In the genomic region with DNA sequence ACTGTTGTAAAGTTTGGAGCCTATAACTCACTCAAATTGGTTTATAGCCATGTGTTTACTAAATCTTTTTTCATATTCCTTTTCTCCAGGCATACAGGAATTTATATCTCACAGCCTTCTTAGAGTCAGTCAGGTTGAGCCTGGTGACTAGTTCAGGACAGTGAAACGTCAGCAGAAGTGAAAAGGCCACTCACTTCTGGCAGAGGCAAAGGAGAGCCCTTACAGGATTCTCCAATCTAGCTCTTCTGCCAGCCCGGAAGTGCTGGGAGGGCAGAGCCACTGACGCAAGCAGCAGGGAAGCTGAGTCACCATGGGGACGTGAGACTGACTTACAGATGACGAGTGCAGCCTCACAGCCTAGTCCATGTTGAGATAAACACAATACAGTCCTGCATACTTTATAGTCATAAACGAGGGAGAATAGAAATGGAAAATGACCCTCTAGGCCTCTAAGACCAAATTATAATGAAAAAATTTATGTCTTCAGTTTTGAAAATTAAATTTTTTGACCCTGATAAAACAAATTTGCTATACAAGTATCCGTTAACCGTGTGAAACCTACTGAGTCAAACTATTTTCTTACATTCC, we compare ENCODE assay signal across 1 cellular context.
TF ChIP-seq lines count a peak whose summit lies in the region.

No MANE protein-coding gene starts in this region.

TF ChIP-seq in HepG2, 621 proteins besides CTCF, POLR2A, EP300 and RAD21 (continued from another document and continues in another):
- TF ChIP-seq, protein P1, sequence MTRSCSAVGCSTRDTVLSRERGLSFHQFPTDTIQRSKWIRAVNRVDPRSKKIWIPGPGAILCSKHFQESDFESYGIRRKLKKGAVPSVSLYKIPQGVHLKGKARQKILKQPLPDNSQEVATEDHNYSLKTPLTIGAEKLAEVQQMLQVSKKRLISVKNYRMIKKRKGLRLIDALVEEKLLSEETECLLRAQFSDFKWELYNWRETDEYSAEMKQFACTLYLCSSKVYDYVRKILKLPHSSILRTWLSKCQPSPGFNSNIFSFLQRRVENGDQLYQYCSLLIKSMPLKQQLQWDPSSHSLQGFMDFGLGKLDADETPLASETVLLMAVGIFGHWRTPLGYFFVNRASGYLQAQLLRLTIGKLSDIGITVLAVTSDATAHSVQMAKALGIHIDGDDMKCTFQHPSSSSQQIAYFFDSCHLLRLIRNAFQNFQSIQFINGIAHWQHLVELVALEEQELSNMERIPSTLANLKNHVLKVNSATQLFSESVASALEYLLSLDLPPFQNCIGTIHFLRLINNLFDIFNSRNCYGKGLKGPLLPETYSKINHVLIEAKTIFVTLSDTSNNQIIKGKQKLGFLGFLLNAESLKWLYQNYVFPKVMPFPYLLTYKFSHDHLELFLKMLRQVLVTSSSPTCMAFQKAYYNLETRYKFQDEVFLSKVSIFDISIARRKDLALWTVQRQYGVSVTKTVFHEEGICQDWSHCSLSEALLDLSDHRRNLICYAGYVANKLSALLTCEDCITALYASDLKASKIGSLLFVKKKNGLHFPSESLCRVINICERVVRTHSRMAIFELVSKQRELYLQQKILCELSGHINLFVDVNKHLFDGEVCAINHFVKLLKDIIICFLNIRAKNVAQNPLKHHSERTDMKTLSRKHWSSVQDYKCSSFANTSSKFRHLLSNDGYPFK (CRISPR knock-in tag; IDR thresholded peaks at IDR 0.05; ENCODE audit: borderline replicate concordance) = 0 out of 2 replicates have a peak, but pooled peaks have one; percentile 27
- TF ChIP-seq, protein P2, sequence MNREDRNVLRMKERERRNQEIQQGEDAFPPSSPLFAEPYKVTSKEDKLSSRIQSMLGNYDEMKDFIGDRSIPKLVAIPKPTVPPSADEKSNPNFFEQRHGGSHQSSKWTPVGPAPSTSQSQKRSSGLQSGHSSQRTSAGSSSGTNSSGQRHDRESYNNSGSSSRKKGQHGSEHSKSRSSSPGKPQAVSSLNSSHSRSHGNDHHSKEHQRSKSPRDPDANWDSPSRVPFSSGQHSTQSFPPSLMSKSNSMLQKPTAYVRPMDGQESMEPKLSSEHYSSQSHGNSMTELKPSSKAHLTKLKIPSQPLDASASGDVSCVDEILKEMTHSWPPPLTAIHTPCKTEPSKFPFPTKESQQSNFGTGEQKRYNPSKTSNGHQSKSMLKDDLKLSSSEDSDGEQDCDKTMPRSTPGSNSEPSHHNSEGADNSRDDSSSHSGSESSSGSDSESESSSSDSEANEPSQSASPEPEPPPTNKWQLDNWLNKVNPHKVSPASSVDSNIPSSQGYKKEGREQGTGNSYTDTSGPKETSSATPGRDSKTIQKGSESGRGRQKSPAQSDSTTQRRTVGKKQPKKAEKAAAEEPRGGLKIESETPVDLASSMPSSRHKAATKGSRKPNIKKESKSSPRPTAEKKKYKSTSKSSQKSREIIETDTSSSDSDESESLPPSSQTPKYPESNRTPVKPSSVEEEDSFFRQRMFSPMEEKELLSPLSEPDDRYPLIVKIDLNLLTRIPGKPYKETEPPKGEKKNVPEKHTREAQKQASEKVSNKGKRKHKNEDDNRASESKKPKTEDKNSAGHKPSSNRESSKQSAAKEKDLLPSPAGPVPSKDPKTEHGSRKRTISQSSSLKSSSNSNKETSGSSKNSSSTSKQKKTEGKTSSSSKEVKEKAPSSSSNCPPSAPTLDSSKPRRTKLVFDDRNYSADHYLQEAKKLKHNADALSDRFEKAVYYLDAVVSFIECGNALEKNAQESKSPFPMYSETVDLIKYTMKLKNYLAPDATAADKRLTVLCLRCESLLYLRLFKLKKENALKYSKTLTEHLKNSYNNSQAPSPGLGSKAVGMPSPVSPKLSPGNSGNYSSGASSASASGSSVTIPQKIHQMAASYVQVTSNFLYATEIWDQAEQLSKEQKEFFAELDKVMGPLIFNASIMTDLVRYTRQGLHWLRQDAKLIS (CRISPR knock-in tag; IDR thresholded peaks at IDR 0.05) = no peak
- TF ChIP-seq GFI1 (CRISPR knock-in tag; IDR thresholded peaks at IDR 0.05; ENCODE audit: borderline replicate concordance) (no peak), ZNF703 (CRISPR knock-in tag; IDR thresholded peaks at IDR 0.05; ENCODE audit: borderline replicate concordance) (no peak), FOXC1 (CRISPR knock-in tag; IDR thresholded peaks at IDR 0.05; ENCODE audit: borderline replicate concordance) (no peak), TFE3 (CRISPR knock-in tag; IDR thresholded peaks at IDR 0.05) (peak; percentile 68; the same call in 1 of the 2 replicates), SOX13 (IDR thresholded peaks at IDR 0.05) (no peak), SOX13 (CRISPR knock-in tag; conservative IDR thresholded peaks at IDR 0.05 in 1 of 2, IDR thresholded peaks at IDR 0.05 in 1 of 2) (peak in 1 of 2 experiments; percentile 59; a peak in 2 of 4 replicates), TRIM24 (CRISPR knock-in tag; IDR thresholded peaks at IDR 0.05) (no peak), MAFK (conservative IDR thresholded peaks at IDR 0.05 in 1 of 2, IDR thresholded peaks at IDR 0.05 in 1 of 2; ENCODE audit: low read length in 2 of 2) (peak; percentile 78 to 86), RFXANK (CRISPR knock-in tag; IDR thresholded peaks at IDR 0.05) (0 out of 2 replicates have a peak, but pooled peaks have one; percentile 44), ZNF20 (CRISPR knock-in tag; IDR thresholded peaks at IDR 0.05) (no peak), ASH2L (IDR thresholded peaks at IDR 0.05; ENCODE audit: insufficient read length, low read depth, low read length) (no peak), MTF1 (CRISPR knock-in tag; IDR thresholded peaks at IDR 0.05) (no peak), NONO (IDR thresholded peaks at IDR 0.05) (no peak), NONO (CRISPR knock-in tag; conservative IDR thresholded peaks at IDR 0.05) (no peak), DNMT1 (CRISPR knock-in tag; IDR thresholded peaks at IDR 0.05) (no peak), ZNF567 (CRISPR knock-in tag; IDR thresholded peaks at IDR 0.05; ENCODE audit: borderline replicate concordance) (no peak), AHR (CRISPR knock-in tag; IDR thresholded peaks at IDR 0.05) (no peak), GATA4 (IDR thresholded peaks at IDR 0.05; ENCODE audit: borderline replicate concordance, low read depth) (no peak), ZNF7 (CRISPR knock-in tag; IDR thresholded peaks at IDR 0.05) (0 out of 2 replicates have a peak, but pooled peaks have one; percentile 11), CEBPB (IDR thresholded peaks at IDR 0.05; ENCODE audit: borderline replicate concordance, low read depth, low read length) (peak; percentile 86), NFYB (CRISPR knock-in tag; IDR thresholded peaks at IDR 0.05) (peak; percentile 32; the same call in 1 of the 2 replicates), ZNF704 (CRISPR knock-in tag; IDR thresholded peaks at IDR 0.05; ENCODE audit: borderline replicate concordance) (no peak)
- TF ChIP-seq, protein P3, sequence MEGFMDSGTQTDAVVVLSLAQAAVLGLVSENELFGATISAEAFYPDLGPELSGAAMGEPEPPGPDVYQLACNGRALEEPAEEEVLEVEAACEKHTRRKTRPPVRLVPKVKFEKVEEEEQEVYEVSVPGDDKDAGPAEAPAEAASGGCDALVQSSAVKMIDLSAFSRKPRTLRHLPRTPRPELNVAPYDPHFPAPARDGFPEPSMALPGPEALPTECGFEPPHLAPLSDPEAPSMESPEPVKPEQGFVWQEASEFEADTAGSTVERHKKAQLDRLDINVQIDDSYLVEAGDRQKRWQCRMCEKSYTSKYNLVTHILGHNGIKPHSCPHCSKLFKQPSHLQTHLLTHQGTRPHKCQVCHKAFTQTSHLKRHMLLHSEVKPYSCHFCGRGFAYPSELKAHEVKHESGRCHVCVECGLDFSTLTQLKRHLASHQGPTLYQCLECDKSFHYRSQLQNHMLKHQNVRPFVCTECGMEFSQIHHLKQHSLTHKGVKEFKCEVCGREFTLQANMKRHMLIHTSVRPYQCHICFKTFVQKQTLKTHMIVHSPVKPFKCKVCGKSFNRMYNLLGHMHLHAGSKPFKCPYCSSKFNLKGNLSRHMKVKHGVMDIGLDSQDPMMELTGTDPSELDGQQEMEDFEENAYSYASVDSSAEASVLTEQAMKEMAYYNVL (CRISPR knock-in tag; IDR thresholded peaks at IDR 0.05; ENCODE audit: borderline replicate concordance) = no peak
- TF ChIP-seq, protein P4, sequence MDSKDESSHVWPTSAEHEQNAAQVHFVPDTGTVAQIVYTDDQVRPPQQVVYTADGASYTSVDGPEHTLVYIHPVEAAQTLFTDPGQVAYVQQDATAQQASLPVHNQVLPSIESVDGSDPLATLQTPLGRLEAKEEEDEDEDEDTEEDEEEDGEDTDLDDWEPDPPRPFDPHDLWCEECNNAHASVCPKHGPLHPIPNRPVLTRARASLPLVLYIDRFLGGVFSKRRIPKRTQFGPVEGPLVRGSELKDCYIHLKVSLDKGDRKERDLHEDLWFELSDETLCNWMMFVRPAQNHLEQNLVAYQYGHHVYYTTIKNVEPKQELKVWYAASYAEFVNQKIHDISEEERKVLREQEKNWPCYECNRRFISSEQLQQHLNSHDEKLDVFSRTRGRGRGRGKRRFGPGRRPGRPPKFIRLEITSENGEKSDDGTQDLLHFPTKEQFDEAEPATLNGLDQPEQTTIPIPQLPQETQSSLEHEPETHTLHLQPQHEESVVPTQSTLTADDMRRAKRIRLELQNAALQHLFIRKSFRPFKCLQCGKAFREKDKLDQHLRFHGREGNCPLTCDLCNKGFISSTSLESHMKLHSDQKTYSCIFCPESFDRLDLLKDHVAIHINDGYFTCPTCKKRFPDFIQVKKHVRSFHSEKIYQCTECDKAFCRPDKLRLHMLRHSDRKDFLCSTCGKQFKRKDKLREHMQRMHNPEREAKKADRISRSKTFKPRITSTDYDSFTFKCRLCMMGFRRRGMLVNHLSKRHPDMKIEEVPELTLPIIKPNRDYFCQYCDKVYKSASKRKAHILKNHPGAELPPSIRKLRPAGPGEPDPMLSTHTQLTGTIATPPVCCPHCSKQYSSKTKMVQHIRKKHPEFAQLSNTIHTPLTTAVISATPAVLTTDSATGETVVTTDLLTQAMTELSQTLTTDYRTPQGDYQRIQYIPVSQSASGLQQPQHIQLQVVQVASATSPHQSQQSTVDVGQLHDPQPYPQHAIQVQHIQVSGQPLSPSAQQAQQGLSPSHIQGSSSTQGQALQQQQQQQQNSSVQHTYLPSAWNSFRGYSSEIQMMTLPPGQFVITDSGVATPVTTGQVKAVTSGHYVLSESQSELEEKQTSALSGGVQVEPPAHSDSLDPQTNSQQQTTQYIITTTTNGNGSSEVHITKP (CRISPR knock-in tag; IDR thresholded peaks at IDR 0.05; ENCODE audit: low read depth) = peak; percentile 81; the same call in 1 of the 2 replicates
- TF ChIP-seq, protein P5, sequence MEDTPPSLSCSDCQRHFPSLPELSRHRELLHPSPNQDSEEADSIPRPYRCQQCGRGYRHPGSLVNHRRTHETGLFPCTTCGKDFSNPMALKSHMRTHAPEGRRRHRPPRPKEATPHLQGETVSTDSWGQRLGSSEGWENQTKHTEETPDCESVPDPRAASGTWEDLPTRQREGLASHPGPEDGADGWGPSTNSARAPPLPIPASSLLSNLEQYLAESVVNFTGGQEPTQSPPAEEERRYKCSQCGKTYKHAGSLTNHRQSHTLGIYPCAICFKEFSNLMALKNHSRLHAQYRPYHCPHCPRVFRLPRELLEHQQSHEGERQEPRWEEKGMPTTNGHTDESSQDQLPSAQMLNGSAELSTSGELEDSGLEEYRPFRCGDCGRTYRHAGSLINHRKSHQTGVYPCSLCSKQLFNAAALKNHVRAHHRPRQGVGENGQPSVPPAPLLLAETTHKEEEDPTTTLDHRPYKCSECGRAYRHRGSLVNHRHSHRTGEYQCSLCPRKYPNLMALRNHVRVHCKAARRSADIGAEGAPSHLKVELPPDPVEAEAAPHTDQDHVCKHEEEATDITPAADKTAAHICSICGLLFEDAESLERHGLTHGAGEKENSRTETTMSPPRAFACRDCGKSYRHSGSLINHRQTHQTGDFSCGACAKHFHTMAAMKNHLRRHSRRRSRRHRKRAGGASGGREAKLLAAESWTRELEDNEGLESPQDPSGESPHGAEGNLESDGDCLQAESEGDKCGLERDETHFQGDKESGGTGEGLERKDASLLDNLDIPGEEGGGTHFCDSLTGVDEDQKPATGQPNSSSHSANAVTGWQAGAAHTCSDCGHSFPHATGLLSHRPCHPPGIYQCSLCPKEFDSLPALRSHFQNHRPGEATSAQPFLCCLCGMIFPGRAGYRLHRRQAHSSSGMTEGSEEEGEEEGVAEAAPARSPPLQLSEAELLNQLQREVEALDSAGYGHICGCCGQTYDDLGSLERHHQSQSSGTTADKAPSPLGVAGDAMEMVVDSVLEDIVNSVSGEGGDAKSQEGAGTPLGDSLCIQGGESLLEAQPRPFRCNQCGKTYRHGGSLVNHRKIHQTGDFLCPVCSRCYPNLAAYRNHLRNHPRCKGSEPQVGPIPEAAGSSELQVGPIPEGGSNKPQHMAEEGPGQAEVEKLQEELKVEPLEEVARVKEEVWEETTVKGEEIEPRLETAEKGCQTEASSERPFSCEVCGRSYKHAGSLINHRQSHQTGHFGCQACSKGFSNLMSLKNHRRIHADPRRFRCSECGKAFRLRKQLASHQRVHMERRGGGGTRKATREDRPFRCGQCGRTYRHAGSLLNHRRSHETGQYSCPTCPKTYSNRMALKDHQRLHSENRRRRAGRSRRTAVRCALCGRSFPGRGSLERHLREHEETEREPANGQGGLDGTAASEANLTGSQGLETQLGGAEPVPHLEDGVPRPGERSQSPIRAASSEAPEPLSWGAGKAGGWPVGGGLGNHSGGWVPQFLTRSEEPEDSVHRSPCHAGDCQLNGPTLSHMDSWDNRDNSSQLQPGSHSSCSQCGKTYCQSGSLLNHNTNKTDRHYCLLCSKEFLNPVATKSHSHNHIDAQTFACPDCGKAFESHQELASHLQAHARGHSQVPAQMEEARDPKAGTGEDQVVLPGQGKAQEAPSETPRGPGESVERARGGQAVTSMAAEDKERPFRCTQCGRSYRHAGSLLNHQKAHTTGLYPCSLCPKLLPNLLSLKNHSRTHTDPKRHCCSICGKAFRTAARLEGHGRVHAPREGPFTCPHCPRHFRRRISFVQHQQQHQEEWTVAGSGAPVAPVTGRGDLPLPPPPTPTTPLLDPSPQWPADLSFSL (CRISPR knock-in tag; IDR thresholded peaks at IDR 0.05) = no peak
